35 cellular contexts compared by ENCODE assay signal in genomic region chr1:7192453-7192852, GRCh38.
"Had no signal": no experiment of that assay in that cellular context is flagged by ENCODE, and none has a peak within 500 bp of the region (broad histone marks: within the 10 kb centered on the region; RNA-seq: fewer than 3 reads in every experiment).

No MANE protein-coding gene starts in this region.

- H3K4me3 ChIP-seq: MG63 had no signal

- H3K9ac ChIP-seq: KMS-11 had no signal

- H3K36me3 ChIP-seq: MG63 had no signal

- H3K9me3 ChIP-seq: MG63 had no signal

- H3K27me3 ChIP-seq: MG63 had no signal

- H3K4me2 ChIP-seq: KMS-11 had no signal

- H3K27ac ChIP-seq: KMS-11 had no signal

- DNase-seq: Karpas-422, Kasumi-1, KG1, MG63, MM.1S, MV-4-11, NCI-H1048, NCI-H1092, NCI-H1092 treated with DMSO at 0.1 percent for 48 hours, NCI-H1105, NCI-H1105 treated with DMSO at 0.1 percent for 48 hours, NCI-H1417, NCI-H1417 treated with DMSO at 0.1 percent for 48 hours, NCI-H1436, NCI-H1436 treated with DMSO at 0.1 percent for 48 hours, NCI-H146, NCI-H1694, NCI-H1694 treated with DMSO at 0.1 percent for 48 hours, NCI-H187, NCI-H187 treated with DMSO at 0.1 percent for 48 hours, NCI-H1930, NCI-H2029, NCI-H2029 treated with DMSO at 0.1 percent for 48 hours, NCI-H2081, NCI-H2081 treated with DMSO at 0.1 percent for 48 hours, NCI-H2107, NCI-H2171, NCI-H2171 treated with DMSO at 0.1 percent for 48 hours, NCI-H2227 treated with DMSO at 0.1 percent for 48 hours, NCI-H226, NCI-H345, NCI-H446, NCI-H446 treated with DMSO at 0.1 percent for 48 hours, NCI-H510A had no signal
